1 cellular context compared by ENCODE assay signal in genomic region chr22:21861290-21861848, GRCh38.
TF ChIP-seq lines count a peak whose summit lies in the region.

No MANE protein-coding gene starts in this region.

TF ChIP-seq in IMR-90, 13 proteins besides CTCF, POLR2A, EP300 and RAD21 (continued from another document):
- no peak for TF ChIP-seq BHLHE40 (IDR thresholded peaks at IDR 0.05; ENCODE audit: low read depth, low read length)
- TF ChIP-seq, protein P1, sequence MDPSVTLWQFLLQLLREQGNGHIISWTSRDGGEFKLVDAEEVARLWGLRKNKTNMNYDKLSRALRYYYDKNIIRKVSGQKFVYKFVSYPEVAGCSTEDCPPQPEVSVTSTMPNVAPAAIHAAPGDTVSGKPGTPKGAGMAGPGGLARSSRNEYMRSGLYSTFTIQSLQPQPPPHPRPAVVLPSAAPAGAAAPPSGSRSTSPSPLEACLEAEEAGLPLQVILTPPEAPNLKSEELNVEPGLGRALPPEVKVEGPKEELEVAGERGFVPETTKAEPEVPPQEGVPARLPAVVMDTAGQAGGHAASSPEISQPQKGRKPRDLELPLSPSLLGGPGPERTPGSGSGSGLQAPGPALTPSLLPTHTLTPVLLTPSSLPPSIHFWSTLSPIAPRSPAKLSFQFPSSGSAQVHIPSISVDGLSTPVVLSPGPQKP (IDR thresholded peaks at IDR 0.05; ENCODE audit: borderline replicate concordance, low read depth, low read length): no peak
- no peak for TF ChIP-seq USF2 (IDR thresholded peaks at IDR 0.05; ENCODE audit: low read depth, low read length)
- no peak for TF ChIP-seq MAFK (IDR thresholded peaks at IDR 0.05; ENCODE audit: low read depth, low read length)
- no peak for TF ChIP-seq RFX5 (IDR thresholded peaks at IDR 0.05; ENCODE audit: low read depth, low read length)
- TF ChIP-seq CHD1 (IDR thresholded peaks at IDR 0.05; ENCODE audit: low read depth, low read length): no peak
- TF ChIP-seq MXI1 (IDR thresholded peaks at IDR 0.05; ENCODE audit: borderline replicate concordance, low read depth, low read length): no peak
- TF ChIP-seq MAZ (IDR thresholded peaks at IDR 0.05; ENCODE audit: borderline replicate concordance, low read depth, low read length): no peak
